In genomic region chr14:61503167-61503801, GRCh38 we compare ENCODE assay signal across 8 cellular contexts.
DNase-seq lines count a peak whose midpoint lies in the region; ATAC-seq, FAIRE-seq and TF ChIP-seq lines count a peak whose summit lies in the region.

No MANE protein-coding gene starts in this region.

- TF ChIP-seq EP300 in A549 (IDR thresholded peaks at IDR 0.05) = no peak
- TF ChIP-seq EP300 in suprapubic skin (IDR thresholded peaks at IDR 0.05) = no peak

- H3K36me3 ChIP-seq in iPS-18a (ENCODE audit: control insufficient read depth, low read depth, low read length) (no peaks in the 10 kb centered on the region), suprapubic skin (no peaks in the 10 kb centered on the region), uterus (no peaks in the 10 kb centered on the region), H7 (replicated peaks; ENCODE audit: control insufficient read depth, insufficient read depth, low read length) (no peaks in the 10 kb centered on the region)

- H3K27ac ChIP-seq in A549 = peak overlapping the region; percentile 47 to 72; a peak in 5 of 6 replicates
- H3K27ac ChIP-seq in iPS-18a (ENCODE audit: low read length) = no peak overlapping the region
- H3K27ac ChIP-seq in suprapubic skin = peak overlapping the region; percentile 40
- peak overlapping the region in 1 of 2 donors; percentile 65 for H3K27ac ChIP-seq in uterus

- H3K9me3 ChIP-seq in A549 (no peaks in the 10 kb centered on the region), iPS-18a (ENCODE audit: control insufficient read depth, low read depth, low read length) (no peaks in the 10 kb centered on the region), suprapubic skin (no peaks in the 10 kb centered on the region), uterus (no peaks in the 10 kb centered on the region)

- no peak for FAIRE-seq in A549 (lab: Jason Lieb, UNC)

- ATAC-seq in A549 (peak; percentile 19 to 30; a peak in 1 of 6 replicates), GM19397 (IDR thresholded peaks at IDR 0.05; ENCODE audit: unreplicated experiment) (peak; percentile 89), HG03460 (IDR thresholded peaks at IDR 0.05; ENCODE audit: unreplicated experiment) (peak; percentile 88)

- intact Hi-C loops in uterus (cut with DNase I; ENCODE audit: low total_unique reads) = no loop called here

- H3K4me3 ChIP-seq in A549 (no peak overlapping the region), iPS-18a (ENCODE audit: low read length) (no peak overlapping the region), suprapubic skin (no peak overlapping the region), uterus (no peak overlapping the region), H7 (ENCODE audit: insufficient read depth, low read depth, low read length) (no peak overlapping the region)

- DNase-seq in A549 (ENCODE audit: low read depth in 1 of 2, low spot score in 1 of 2) = no peak
- peak; percentile 60 for DNase-seq in activated T-cell treated with anti-CD3 and anti-CD28 coated beads, Interleukin-2, amount 50 U/mL, for 1 hour
- no peak for DNase-seq in suprapubic skin (ENCODE audit: low spot score in 2 of 2)
- no peak for DNase-seq in uterus
- DNase-seq in H7 = no peak

- TF ChIP-seq CTCF in A549 (IDR thresholded peaks at IDR 0.05) (no peak), suprapubic skin (IDR thresholded peaks at IDR 0.05) (no peak), uterus (IDR thresholded peaks at IDR 0.05) (no peak)

- H3K9ac ChIP-seq in iPS-18a (ENCODE audit: low read length) = peak overlapping the region; percentile 12

- H3K27me3 ChIP-seq in iPS-18a (ENCODE audit: control insufficient read depth, insufficient read depth, low read length) (no peaks in the 10 kb centered on the region), suprapubic skin (no peaks in the 10 kb centered on the region), uterus (no peaks in the 10 kb centered on the region), H7 (ENCODE audit: control insufficient read depth, insufficient read depth, low read length) (no peaks in the 10 kb centered on the region; the same call in 1 of the 2 replicates)

- CTCF ChIA-PET in A549 (lab: Yijun Ruan, JAX) = interaction anchor here (0.7 to 1.5 kb wide), 3 partner anchors 10 to 201 kb away, joined by 3 to 4 read pairs (median 3); no protein-coding TSS in a partner anchor

- H3K4me2 ChIP-seq in A549 = peak overlapping the region; percentile 38; the same call in 2 of the 3 replicates

- TF ChIP-seq POLR2A in A549 (IDR thresholded peaks at IDR 0.05; ENCODE audit: low read length) (no peak), suprapubic skin (IDR thresholded peaks at IDR 0.05) (no peak), uterus (IDR thresholded peaks at IDR 0.05) (no peak)

- no peak for TF ChIP-seq RAD21 in A549 (conservative IDR thresholded peaks at IDR 0.05 in 1 of 2, IDR thresholded peaks at IDR 0.05 in 1 of 2)

- POLR2A ChIA-PET in A549 (lab: Yijun Ruan, JAX) = interaction anchor here (0.5 kb wide), 1 partner anchor 224 kb away, joined by 3 read pairs; no protein-coding TSS in a partner anchor

- H3K4me1 ChIP-seq in A549 (peaks cover 15% of the 10 kb centered on the region), iPS-18a (ENCODE audit: control insufficient read depth, low read depth, low read length) (peaks cover 45% of the 10 kb centered on the region), suprapubic skin (peaks cover 39% of the 10 kb centered on the region), uterus (no peaks in the 10 kb centered on the region)

- 86% methylated on average over 7 of the region's 7 CpGs for WGBS in A549 (ENCODE audit: missing lambda C conversion rate)
- WGBS in suprapubic skin = 35% methylated on average over 7 of the region's 7 CpGs

TF ChIP-seq in A549, 52 proteins besides CTCF, POLR2A, EP300 and RAD21:
- TF ChIP-seq HMGXB4 (CRISPR knock-in tag; IDR thresholded peaks at IDR 0.05; ENCODE audit: borderline replicate concordance) (no peak), CHD4 (IDR thresholded peaks at IDR 0.05; ENCODE audit: borderline replicate concordance) (no peak), MYC (IDR thresholded peaks at IDR 0.05; ENCODE audit: borderline replicate concordance, low read length) (no peak), REST (IDR thresholded peaks at IDR 0.05) (no peak), MAX (IDR thresholded peaks at IDR 0.05) (no peak), MAFK (IDR thresholded peaks at IDR 0.05; ENCODE audit: partially characterized antibody) (no peak), ZSCAN20 (CRISPR knock-in tag; IDR thresholded peaks at IDR 0.05) (no peak), KDM1A (IDR thresholded peaks at IDR 0.05; ENCODE audit: low read depth) (no peak), HEYL (CRISPR knock-in tag; IDR thresholded peaks at IDR 0.05) (no peak)

Comparison
In these comparisons a context has a peak if more than half of its experiments do, and no peak if none do; other contexts are left out.
1. ATAC-seq: peak in every context shown above with its lines; median percentile 89 in GM19397; 88 in HG03460; 24 in A549.